Comparison of ENCODE assay signal across 26 cellular contexts in genomic region chr2:63195310-63195709, GRCh38.
"Had no signal": no experiment of that assay in that cellular context is flagged by ENCODE, and none has a peak within 500 bp of the region (broad histone marks: within the 10 kb centered on the region; RNA-seq: fewer than 3 reads in every experiment).

No MANE protein-coding gene starts in this region.

- H3K27me3 ChIP-seq: colonic mucosa, dorsolateral prefrontal cortex, esophagus muscularis mucosa, esophagus squamous epithelium, foreskin keratinocyte, gastrocnemius medialis, gastroesophageal sphincter, heart left ventricle, heart right ventricle had no signal

- FAIRE-seq: endometrium, endothelial cell of umbilical vein had no signal

- H3K9me3 ChIP-seq: colonic mucosa, esophagus muscularis mucosa, esophagus squamous epithelium, gastrocnemius medialis, gastroesophageal sphincter, heart left ventricle, heart right ventricle had no signal

- H3K27ac ChIP-seq: colonic mucosa, coronary artery, dorsolateral prefrontal cortex, epithelial cell of prostate, esophagus muscularis mucosa, esophagus squamous epithelium, foreskin keratinocyte, gastrocnemius medialis, gastroesophageal sphincter, heart left ventricle, heart right ventricle had no signal

- H3K4me1 ChIP-seq: colonic mucosa, esophagus muscularis mucosa, esophagus squamous epithelium, foreskin keratinocyte, gastrocnemius medialis, gastroesophageal sphincter, heart left ventricle, heart right ventricle had no signal

- ATAC-seq: effector memory CD8-positive, alpha-beta T cell; esophagus mucosa; foreskin keratinocyte; gastrocnemius medialis; gastroesophageal sphincter; heart left ventricle; heart right ventricle had no signal

- DNase-seq: colonic mucosa; cortex of kidney; dermis blood vessel endothelial cell; dorsolateral prefrontal cortex; effector CD4-positive, alpha-beta T cell; effector CD8-positive, alpha-beta T cell; effector memory CD4-positive, alpha-beta T cell; effector memory CD8-positive, alpha-beta T cell; endodermal cell; erythroblast; esophagus squamous epithelium; foreskin fibroblast; foreskin keratinocyte; foreskin melanocyte; gastrocnemius medialis; glutamatergic neuron; head of caudate nucleus; heart left ventricle; heart right ventricle had no signal

- H3K36me3 ChIP-seq: colonic mucosa, esophagus muscularis mucosa, esophagus squamous epithelium, gastrocnemius medialis, gastroesophageal sphincter, heart left ventricle, heart right ventricle had no signal

- H3K4me3 ChIP-seq: colonic mucosa, coronary artery, dorsolateral prefrontal cortex, esophagus muscularis mucosa, esophagus squamous epithelium, gastrocnemius medialis, gastroesophageal sphincter, heart left ventricle, heart right ventricle had no signal
